Comparison of ENCODE assay signal across 22 cellular contexts in genomic region chr17:7864995-7865650, GRCh38. TPM values are rescaled to one million over a fixed set of nuclear protein-coding genes. Genes with fewer than 3 reads are reported as not detected.
"Had no signal": no experiment of that assay in that cellular context is flagged by ENCODE, and none has a peak within 500 bp of the region (broad histone marks: within the 10 kb centered on the region; RNA-seq: fewer than 3 reads in every experiment).

No MANE protein-coding gene starts in this region.

- ATAC-seq: effector memory CD8-positive, alpha-beta T cell; heart left ventricle; sciatic nerve; stimulated activated naive B cell treated with anti-CD40 and anti-IgM and Interleukin-4, amounts not matched to agents 10 μg/mL and 1 μg/mL and 100 μg/mL, for 72 hours had no signal

- H3K4me3 ChIP-seq: heart left ventricle, left ventricle myocardium inferior, smooth muscle cell, thyroid gland had no signal

- DNase-seq: activated CD4-positive, alpha-beta T cell treated with anti-CD3 and anti-CD28 coated beads, Interleukin-2, amount 10 ng/mL, durations not matched to agents 7 days and 5 days; activated CD4-positive, CD25-positive, alpha-beta regulatory T cell; effector memory CD8-positive, alpha-beta T cell; heart left ventricle; kidney glomerular epithelial cell; left ventricle myocardium inferior; mammary epithelial cell; midbrain; stimulated activated CD4-positive, alpha-beta T cell treated with anti-CD3 and anti-CD28 coated beads, Interleukin-4, amount 100 ng/mL, for 4 hours; stimulated activated naive B cell treated with anti-CD40 and anti-IgM and Interleukin-4, amounts not matched to agents 10 μg/mL and 1 μg/mL and 100 μg/mL, for 72 hours; T-helper 1 cell; T-helper 9 cell; thyroid gland had no signal

- H3K9me3 ChIP-seq: thyroid gland had no signal

- H3K27ac Mint-ChIP-seq: activated CD4-positive, alpha-beta T cell treated with anti-CD3 and anti-CD28 coated beads, Interleukin-2, amount 10 ng/mL, durations not matched to agents 7 days and 5 days; activated naive CD4-positive, alpha-beta T cell treated with anti-CD3 and anti-CD28 coated beads, Interleukin-2, amount 50 U/mL, for 24 hours; activated T-helper 2 cell treated with anti-CD3 and anti-CD28 coated beads, Interferon-gamma antibody, Interleukin-2, Interleukin-4, amounts not matched to agents 10 μg/mL and 5 μg/mL and 100 μg/mL, durations not matched to agents 14 hours and 24 hours and 36 hours; dendritic cell treated with granulocyte-macrophage colony-stimulating factor and Interleukin-4, amounts not matched to agents 40 ng/mL and 50 ng/mL, for 4 days; effector memory CD8-positive, alpha-beta T cell; nephron; stimulated activated naive B cell treated with anti-CD40 and anti-IgM and Interleukin-4, amounts not matched to agents 10 μg/mL and 1 μg/mL and 100 μg/mL, for 72 hours had no signal

- H3K9ac ChIP-seq: parathyroid adenoma had no signal

- H2AFZ ChIP-seq: parathyroid adenoma had no signal

- H3K27me3 Mint-ChIP-seq: activated CD4-positive, alpha-beta T cell treated with anti-CD3 and anti-CD28 coated beads, Interleukin-2, amount 10 ng/mL, durations not matched to agents 7 days and 5 days; activated naive CD4-positive, alpha-beta T cell treated with anti-CD3 and anti-CD28 coated beads, Interleukin-2, amount 50 U/mL, for 24 hours; dendritic cell treated with granulocyte-macrophage colony-stimulating factor and Interleukin-4, amounts not matched to agents 40 ng/mL and 50 ng/mL, for 4 days; effector memory CD8-positive, alpha-beta T cell; stimulated activated naive B cell treated with anti-CD40 and anti-IgM and Interleukin-4, amounts not matched to agents 10 μg/mL and 1 μg/mL and 100 μg/mL, for 72 hours had no signal

- H3K4me3 Mint-ChIP-seq: activated CD4-positive, alpha-beta T cell treated with anti-CD3 and anti-CD28 coated beads, Interleukin-2, amount 10 ng/mL, durations not matched to agents 7 days and 5 days; activated naive CD4-positive, alpha-beta T cell treated with anti-CD3 and anti-CD28 coated beads, Interleukin-2, amount 50 U/mL, for 24 hours; dendritic cell treated with granulocyte-macrophage colony-stimulating factor and Interleukin-4, amounts not matched to agents 40 ng/mL and 50 ng/mL, for 4 days; effector memory CD8-positive, alpha-beta T cell; nephron; stimulated activated naive B cell treated with anti-CD40 and anti-IgM and Interleukin-4, amounts not matched to agents 10 μg/mL and 1 μg/mL and 100 μg/mL, for 72 hours had no signal

- H3K9me3 Mint-ChIP-seq: activated CD4-positive, alpha-beta T cell treated with anti-CD3 and anti-CD28 coated beads, Interleukin-2, amount 10 ng/mL, durations not matched to agents 7 days and 5 days; activated naive CD4-positive, alpha-beta T cell treated with anti-CD3 and anti-CD28 coated beads, Interleukin-2, amount 50 U/mL, for 24 hours; activated T-helper 2 cell treated with anti-CD3 and anti-CD28 coated beads, Interferon-gamma antibody, Interleukin-2, Interleukin-4, amounts not matched to agents 10 μg/mL and 5 μg/mL and 100 μg/mL, durations not matched to agents 14 hours and 24 hours and 36 hours; dendritic cell treated with granulocyte-macrophage colony-stimulating factor and Interleukin-4, amounts not matched to agents 40 ng/mL and 50 ng/mL, for 4 days; effector memory CD8-positive, alpha-beta T cell; nephron; stimulated activated naive B cell treated with anti-CD40 and anti-IgM and Interleukin-4, amounts not matched to agents 10 μg/mL and 1 μg/mL and 100 μg/mL, for 72 hours had no signal

- H3K4me1 ChIP-seq: left ventricle myocardium inferior, parathyroid adenoma, thyroid gland had no signal

- H3K27ac ChIP-seq: epithelial cell of prostate, heart left ventricle, left ventricle myocardium inferior, parathyroid adenoma, thyroid gland had no signal

- H3K27me3 ChIP-seq: heart left ventricle, thyroid gland had no signal

- H3K4me2 ChIP-seq: smooth muscle cell had no signal

RNA-seq across cellular contexts. Expression of gene TMEM88, which starts 10.3 kb away (rescaled TPM):
- polyA plus RNA-seq: fibroblast of lung had no signal
